ENCODE assay signal across 10 cellular contexts in the genomic region with DNA sequence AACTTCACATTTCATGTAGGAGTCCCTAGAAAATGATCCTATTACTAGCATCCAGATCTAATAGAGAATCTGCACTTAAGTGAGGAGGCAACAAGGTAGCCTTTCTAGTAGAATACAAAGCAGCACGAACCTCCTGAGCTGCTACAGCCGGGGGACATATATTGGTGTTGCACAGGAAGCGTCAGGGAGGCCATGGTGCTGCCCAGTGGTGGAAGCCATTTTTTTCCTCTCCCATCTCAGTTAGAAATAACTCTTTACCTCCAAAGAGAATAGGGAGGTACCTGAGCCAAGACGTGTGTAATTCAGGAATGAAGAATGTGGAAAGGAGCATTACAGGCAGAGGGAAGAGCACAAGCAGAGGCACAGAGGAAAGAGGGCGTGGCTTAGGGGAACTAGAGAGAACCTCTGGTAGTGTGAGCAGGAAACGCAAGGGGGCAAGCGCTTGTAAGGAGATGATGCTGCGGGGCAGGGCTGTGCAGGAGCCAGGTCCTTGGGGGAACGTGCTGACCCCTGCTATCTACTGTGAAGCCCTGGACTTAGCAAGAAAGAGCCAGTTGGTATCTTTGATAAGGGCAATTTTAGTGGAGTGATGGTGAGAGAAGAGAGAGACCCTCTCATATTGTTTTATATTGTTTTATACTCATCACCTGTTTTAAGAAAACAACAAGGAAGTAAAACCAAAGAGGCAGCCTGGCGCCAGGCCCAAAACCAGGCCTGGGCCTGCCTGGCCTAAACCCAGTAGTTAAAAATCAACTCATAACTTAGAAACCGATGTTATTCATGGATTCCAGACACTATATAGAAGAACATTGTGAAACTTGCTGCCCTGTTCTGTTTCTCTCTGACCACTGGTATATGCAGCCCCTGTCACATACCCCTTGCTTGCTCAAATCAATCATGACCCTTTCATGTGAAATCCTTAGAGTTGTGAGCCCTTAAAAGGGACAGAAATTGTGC. TPM values are rescaled to one million over a fixed set of nuclear protein-coding genes. Genes with fewer than 3 reads are reported as not detected.
DNase-seq lines count a peak whose midpoint lies in the region; ATAC-seq and TF ChIP-seq lines count a peak whose summit lies in the region.
"Had no signal": no experiment of that assay in that cellular context is flagged by ENCODE, and none has a peak within 500 bp of the region (broad histone marks: within the 10 kb centered on the region; RNA-seq: fewer than 3 reads in every experiment).

No MANE protein-coding gene starts in this region.

- CTCF ChIA-PET in PC-3 (lab: Charles Lee): interaction anchor here (0.5 kb wide), 1 partner anchor 42 kb away, joined by 3 read pairs; no protein-coding TSS in a partner anchor

- intact Hi-C loops in PC-3 (cut with micrococcal nuclease): no loop called here

- H3K79me2 ChIP-seq in PC-3 (ENCODE audit: low read length): no peaks in the 10 kb centered on the region

- no peaks in the 10 kb centered on the region for H3K36me3 Mint-ChIP-seq in nephron (ENCODE audit: low read depth)

- no peaks in the 10 kb centered on the region for H3K4me1 ChIP-seq in PC-3 (ENCODE audit: insufficient read depth, low read length)

- H3K4me2 ChIP-seq in PC-3 (ENCODE audit: low read length): no peak overlapping the region

- peak overlapping the region in 2 of 3 experiments; percentile 32 to 66 for H3K27ac Mint-ChIP-seq in nephron

- POLR2A ChIA-PET in PC-3 (lab: Charles Lee; ENCODE audit: unreplicated experiment): no interaction called here

- H3K9me3 Mint-ChIP-seq in nephron: no peaks in the 10 kb centered on the region

- no peak overlapping the region for H3K9ac ChIP-seq in PC-3 (ENCODE audit: low read length)

- peaks cover 7% of the 10 kb centered on the region for H3K27me3 Mint-ChIP-seq in nephron (ENCODE audit: low read depth)

- in situ Hi-C loops in Caki2 (cut with HindIII; ENCODE audit: low pct_unique_long_range_greater_than_20kb, low sequenced_read_pairs) (no loop called here), G401 (cut with HindIII; ENCODE audit: low sequenced_read_pairs) (no loop called here)

- H3K4me3 ChIP-seq in PC-3 (ENCODE audit: low read length): no peak overlapping the region

- no TSS peak for BruUV-seq in PC-3 (replicated peaks; lab: Mats Ljungman, UMichigan)

- H3K4me3 Mint-ChIP-seq in nephron: no peak overlapping the region

- H3K9me2 ChIP-seq in PC-3 (replicated peaks; ENCODE audit: low read length): no peaks in the 10 kb centered on the region

- H3K9me3 ChIP-seq in PC-3 (ENCODE audit: low read length): no peaks in the 10 kb centered on the region

- no peaks in the 10 kb centered on the region for H3K36me3 ChIP-seq in PC-3 (ENCODE audit: low read depth, low read length)

- peaks cover 5% of the 10 kb centered on the region for H3K4me1 Mint-ChIP-seq in nephron

- H2AFZ ChIP-seq in PC-3 (ENCODE audit: low read length): peak overlapping the region; percentile 80

- no peaks in the 10 kb centered on the region for H4K20me1 ChIP-seq in PC-3 (ENCODE audit: low read length)

- no peak for TF ChIP-seq CTCF in PC-3 (conservative IDR thresholded peaks at IDR 0.05; ENCODE audit: low read depth, low read length)
- TF ChIP-seq CTCF in nephron (IDR thresholded peaks at IDR 0.05; ENCODE audit: unreplicated experiment in 3 of 3): no peak

- no peak overlapping the region for H3K27ac ChIP-seq in PC-3 (ENCODE audit: low read length)
- H3K27ac ChIP-seq: HL-60 had no signal

- H3K27me3 ChIP-seq in PC-3 (ENCODE audit: low read length): no peaks in the 10 kb centered on the region

- DNase-seq in Caki2 (ENCODE audit: low read depth): peak; percentile 30
- DNase-seq in PC-3: no peak
- peak; percentile 65 for DNase-seq in activated naive CD4-positive, alpha-beta T cell treated with Interleukin-2 at 50 U/mL for 16 hours
- DNase-seq in nucleus accumbens (lab: John Stamatoyannopoulos, UW): no peak
- no peak for DNase-seq in G401 (ENCODE audit: low spot score)
- DNase-seq in OCI-M2 (lab: John Stamatoyannopoulos, UW; ENCODE audit: unreplicated experiment): no peak
- DNase-seq: amniotic stem cell had no signal

- ATAC-seq in PC-3: no peak
- ATAC-seq in HG03025 (IDR thresholded peaks at IDR 0.05; ENCODE audit: low FRiP score, unreplicated experiment): no peak

- no peaks in the 10 kb centered on the region for H3F3A ChIP-seq in PC-3 (ENCODE audit: low read length, unreplicated experiment)

RNA-seq across cellular contexts. Expression of a gene that starts 50.0 kb away (rescaled TPM):
- total RNA-seq in Caki2 (2014; rRNA removed; shearing (Covaris generic); ENCODE audit: low replicate concordance): 2.7 and 9.8 TPM in 2 replicates
- total RNA-seq in PC-3 (2014; rRNA removed): 24.7 and 26.3 TPM in 2 replicates
- total RNA-seq in G401 (2014; rRNA removed; shearing (Covaris generic)): 3.1 and 4.1 TPM in 2 replicates

Comparison
In these comparisons a context has a peak if more than half of its experiments do, and no peak if none do; other contexts are left out.
1. DNase-seq: peak in Caki2 (single experiment) and activated naive CD4-positive, alpha-beta T cell treated with Interleukin-2 at 50 U/mL for 16 hours (single experiment); none in PC-3 (single experiment), nucleus accumbens (0 of 56), G401 (single experiment) and OCI-M2 (single experiment).